In genomic region chr7:148151778-148152177, GRCh38 we compare ENCODE assay signal across 16 cellular contexts.
DNase-seq lines count a peak whose midpoint lies in the region; ATAC-seq and TF ChIP-seq lines count a peak whose summit lies in the region.
"Had no signal": no experiment of that assay in that cellular context is flagged by ENCODE, and none has a peak within 500 bp of the region (broad histone marks: within the 10 kb centered on the region; RNA-seq: fewer than 3 reads in every experiment).

No MANE protein-coding gene starts in this region.

- DNase-seq in GM06990 (ENCODE audit: extremely low read depth, insufficient read length) (no peak), HT-29 (ENCODE audit: low spot score) (peak; percentile 17), SK-MEL-5 (ENCODE audit: low read depth, low spot score) (peak; percentile 14), osteoblast (ENCODE audit: insufficient read length, low spot score, missing footprints) (no peak), left colon (no peak)
- DNase-seq: C1 segment of cervical spinal cord, DMS 273 treated with DMSO at 0.1 percent for 48 hours, NCI-H1417, NCI-H2029, NCI-H2171 treated with DMSO at 0.1 percent for 48 hours, NCI-H510A, NCI-H82, SJCRH30 had no signal

- H3K79me2 ChIP-seq in osteoblast (ENCODE audit: insufficient read depth, low read length), result no peaks in the 10 kb centered on the region

- TF ChIP-seq CTCF in GM06990 (IDR thresholded peaks at IDR 0.05; ENCODE audit: insufficient read depth, low read length, poor library complexity, severe bottlenecking) (peak; percentile 33), osteoblast (IDR thresholded peaks at IDR 0.05; ENCODE audit: extremely low read depth, low read depth, low read length) (peak; percentile 12)

- H3K4me3 ChIP-seq in GM06990 (replicated peaks; ENCODE audit: low read depth, low read length) (no peak overlapping the region), osteoblast (ENCODE audit: insufficient read depth, low read length) (no peak overlapping the region)
- H3K4me3 ChIP-seq: SJCRH30 had no signal

- H3K36me3 ChIP-seq in GM06990 (ENCODE audit: control insufficient read depth, insufficient read depth, low read length) (no peaks in the 10 kb centered on the region), osteoblast (ENCODE audit: insufficient read depth, low read length) (no peaks in the 10 kb centered on the region)
- H3K36me3 ChIP-seq: SJCRH30 had no signal

- H3K4me1 ChIP-seq in osteoblast (ENCODE audit: insufficient read depth, low read length), result no peaks in the 10 kb centered on the region
- H3K4me1 ChIP-seq: SJCRH30 had no signal

- no peak overlapping the region for H3K27ac ChIP-seq in osteoblast (ENCODE audit: low read depth, low read length)
- H3K27ac ChIP-seq: RWPE1, SJCRH30 had no signal

- no peak for ATAC-seq in esophagus mucosa
- no peak for ATAC-seq in left colon
- no peak for ATAC-seq in GM21423 (IDR thresholded peaks at IDR 0.05; ENCODE audit: unreplicated experiment)

- H4K20me1 ChIP-seq in osteoblast (ENCODE audit: insufficient read depth, low read length), result no peaks in the 10 kb centered on the region

- H2AFZ ChIP-seq in osteoblast (ENCODE audit: low read length), result no peak overlapping the region

- H3K27me3 ChIP-seq in GM06990 (replicated peaks; ENCODE audit: control insufficient read depth, insufficient read depth, low read length) (no peaks in the 10 kb centered on the region), osteoblast (ENCODE audit: insufficient read depth, low read length) (no peaks in the 10 kb centered on the region)

- no peak overlapping the region for H3K4me2 ChIP-seq in osteoblast (ENCODE audit: insufficient read depth, low read length)

- intact Hi-C loops in left colon (cut with DNase I, micrococcal nuclease), result no loop called here

- in situ Hi-C loops in SK-MEL-5 (cut with HindIII; ENCODE audit: low pct_unique_long_range_greater_than_20kb, low sequenced_read_pairs), result no loop called here

- no peaks in the 10 kb centered on the region for H3K9me3 ChIP-seq in osteoblast (ENCODE audit: low read depth, low read length)
- H3K9me3 ChIP-seq: SJCRH30 had no signal

Comparison
In these comparisons a context has a peak if more than half of its experiments do, and no peak if none do; other contexts are left out.
1. DNase-seq: peak in HT-29 (single experiment) and SK-MEL-5 (single experiment); none in GM06990 (single experiment), osteoblast (single experiment) and left colon (0 of 2).